26 cellular contexts compared by ENCODE assay signal in genomic region chr9:116298992-116299391, GRCh38.
"Had no signal": no experiment of that assay in that cellular context is flagged by ENCODE, and none has a peak within 500 bp of the region (broad histone marks: within the 10 kb centered on the region; RNA-seq: fewer than 3 reads in every experiment).

No MANE protein-coding gene starts in this region.

- H3K4me1 Mint-ChIP-seq: activated naive CD8-positive, alpha-beta T cell treated with anti-CD3 and anti-CD28 coated beads, Interleukin-2, amount 10 ng/mL, durations not matched to agents 7 days and 5 days; stimulated activated naive B cell treated with anti-CD40 and anti-IgM and Interleukin-4, amounts not matched to agents 10 μg/mL and 1 μg/mL and 100 μg/mL, for 72 hours had no signal

- H3K36me3 ChIP-seq: breast epithelium, gastrocnemius medialis, uterus had no signal

- H3K4me1 ChIP-seq: breast epithelium, esophagus squamous epithelium, gastrocnemius medialis, heart left ventricle, uterus had no signal

- H3K27me3 ChIP-seq: breast epithelium, esophagus squamous epithelium, gastrocnemius medialis, heart left ventricle, uterus had no signal

- H3K9me3 ChIP-seq: breast epithelium, esophagus squamous epithelium, gastrocnemius medialis, heart left ventricle, mucosa of descending colon, uterus had no signal

- H3K27ac ChIP-seq: breast epithelium, coronary artery, esophagus squamous epithelium, gastrocnemius medialis, heart left ventricle, uterus had no signal

- H3K36me3 Mint-ChIP-seq: activated naive CD8-positive, alpha-beta T cell treated with anti-CD3 and anti-CD28 coated beads, Interleukin-2, amount 10 ng/mL, durations not matched to agents 7 days and 5 days; stimulated activated naive B cell treated with anti-CD40 and anti-IgM and Interleukin-4, amounts not matched to agents 10 μg/mL and 1 μg/mL and 100 μg/mL, for 72 hours had no signal

- H3K27ac Mint-ChIP-seq: activated naive CD4-positive, alpha-beta T cell treated with anti-CD3 and anti-CD28 coated beads for 36 hours; activated naive CD8-positive, alpha-beta T cell treated with anti-CD3 and anti-CD28 coated beads, Interleukin-2, amount 10 ng/mL, durations not matched to agents 7 days and 5 days; activated T-cell treated with anti-CD3 and anti-CD28 coated beads, Interleukin-2, amount 50 U/mL, for 24 hours; endodermal cell; progenitor cell of endocrine pancreas; stimulated activated naive B cell treated with anti-CD40 and anti-IgM and Interleukin-4, amounts not matched to agents 10 μg/mL and 1 μg/mL and 100 μg/mL, for 72 hours had no signal

- H3K4me3 Mint-ChIP-seq: activated naive CD4-positive, alpha-beta T cell treated with anti-CD3 and anti-CD28 coated beads for 36 hours; activated naive CD8-positive, alpha-beta T cell treated with anti-CD3 and anti-CD28 coated beads, Interleukin-2, amount 10 ng/mL, durations not matched to agents 7 days and 5 days; activated T-cell treated with anti-CD3 and anti-CD28 coated beads, Interleukin-2, amount 50 U/mL, for 24 hours; endodermal cell; stimulated activated naive B cell treated with anti-CD40 and anti-IgM and Interleukin-4, amounts not matched to agents 10 μg/mL and 1 μg/mL and 100 μg/mL, for 72 hours had no signal

- H3K27me3 Mint-ChIP-seq: activated naive CD8-positive, alpha-beta T cell treated with anti-CD3 and anti-CD28 coated beads, Interleukin-2, amount 10 ng/mL, durations not matched to agents 7 days and 5 days; stimulated activated naive B cell treated with anti-CD40 and anti-IgM and Interleukin-4, amounts not matched to agents 10 μg/mL and 1 μg/mL and 100 μg/mL, for 72 hours had no signal

- ATAC-seq: gastrocnemius medialis; heart left ventricle; left cardiac atrium; mucosa of descending colon; stimulated activated naive B cell treated with anti-CD40 and anti-IgM and Interleukin-4, amounts not matched to agents 10 μg/mL and 1 μg/mL and 100 μg/mL, for 72 hours had no signal

- DNase-seq: activated CD4-positive, alpha-beta T cell treated with anti-CD3 and anti-CD28 coated beads for 1 hour; activated CD4-positive, alpha-beta T cell treated with anti-CD3 and anti-CD28 coated beads, Interleukin-2, amount 50 U/mL, for 4 hours; activated CD8-positive, alpha-beta memory T cell treated with anti-CD3 and anti-CD28 coated beads for 24 hours; activated CD8-positive, alpha-beta memory T cell treated with anti-CD3 and anti-CD28 coated beads, Interleukin-2, amount 50 U/mL, for 4 hours; activated naive CD4-positive, alpha-beta T cell treated with anti-CD3 and anti-CD28 coated beads for 36 hours; activated naive CD8-positive, alpha-beta T cell treated with anti-CD3 and anti-CD28 coated beads, Interleukin-2, amount 10 ng/mL, durations not matched to agents 7 days and 5 days; activated T-cell treated with anti-CD3 and anti-CD28 coated beads, Interleukin-2, amount 50 U/mL, for 24 hours; amniotic stem cell; endodermal cell; esophagus squamous epithelium; gastrocnemius medialis; heart left ventricle; islet precursor cell; left cardiac atrium; mesenchymal stem cell; mucosa of descending colon; occipital lobe; retina; stimulated activated CD4-positive, alpha-beta T cell treated with anti-CD3 and anti-CD28 coated beads, Interleukin-2, amount 100 ng/mL, for 48 hours; stimulated activated CD8-positive, alpha-beta memory T cell treated with anti-CD3 and anti-CD28 coated beads, Interleukin-4, amount 100 ng/mL, for 48 hours; stimulated activated naive B cell treated with anti-CD40 and anti-IgM and Interleukin-4, amounts not matched to agents 10 μg/mL and 1 μg/mL and 100 μg/mL, for 72 hours; T-helper 9 cell; uterus had no signal

- H3K4me3 ChIP-seq: breast epithelium, coronary artery, esophagus squamous epithelium, gastrocnemius medialis, heart left ventricle, mucosa of descending colon, uterus had no signal

- H3K9me3 Mint-ChIP-seq: activated T-cell treated with anti-CD3 and anti-CD28 coated beads, Interleukin-2, amount 50 U/mL, for 24 hours; endodermal cell had no signal
